1 cellular context compared by ENCODE assay signal in the genomic region with DNA sequence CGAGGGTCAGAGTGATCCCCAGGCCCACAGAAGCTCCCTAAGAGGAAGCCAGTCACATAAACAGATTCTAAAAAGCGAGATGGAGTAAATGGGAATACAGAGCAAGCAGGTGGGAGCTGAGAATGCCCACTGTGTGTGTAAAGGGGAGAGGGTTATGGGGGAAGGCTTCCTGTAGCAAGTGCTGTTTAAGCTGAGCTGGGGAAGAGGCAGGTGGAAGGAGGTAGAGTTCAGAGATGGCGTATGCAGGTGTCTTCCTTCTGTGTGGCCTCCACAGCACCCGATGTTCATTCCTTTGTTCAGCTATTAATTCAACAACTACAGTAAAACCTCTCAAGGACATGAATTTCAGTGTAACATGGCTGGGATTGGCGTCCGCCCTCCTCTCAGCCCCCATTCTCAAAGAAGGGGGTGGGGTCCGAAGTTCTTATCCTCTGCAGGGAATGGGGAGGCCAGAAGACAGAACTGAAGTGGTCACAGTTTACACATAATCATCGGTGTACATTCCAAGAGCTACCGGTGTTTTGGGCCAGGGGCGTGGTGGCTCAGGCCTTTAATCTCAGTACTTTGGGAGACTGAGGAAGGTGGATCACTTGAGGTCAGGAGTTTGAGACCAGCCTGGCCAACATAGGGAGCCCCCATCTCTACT.
TF ChIP-seq lines count a peak whose summit lies in the region.

No MANE protein-coding gene starts in this region.

TF ChIP-seq in liver, 16 proteins besides CTCF, POLR2A, EP300 and RAD21 (continued from another document):
- TF ChIP-seq, protein P1, sequence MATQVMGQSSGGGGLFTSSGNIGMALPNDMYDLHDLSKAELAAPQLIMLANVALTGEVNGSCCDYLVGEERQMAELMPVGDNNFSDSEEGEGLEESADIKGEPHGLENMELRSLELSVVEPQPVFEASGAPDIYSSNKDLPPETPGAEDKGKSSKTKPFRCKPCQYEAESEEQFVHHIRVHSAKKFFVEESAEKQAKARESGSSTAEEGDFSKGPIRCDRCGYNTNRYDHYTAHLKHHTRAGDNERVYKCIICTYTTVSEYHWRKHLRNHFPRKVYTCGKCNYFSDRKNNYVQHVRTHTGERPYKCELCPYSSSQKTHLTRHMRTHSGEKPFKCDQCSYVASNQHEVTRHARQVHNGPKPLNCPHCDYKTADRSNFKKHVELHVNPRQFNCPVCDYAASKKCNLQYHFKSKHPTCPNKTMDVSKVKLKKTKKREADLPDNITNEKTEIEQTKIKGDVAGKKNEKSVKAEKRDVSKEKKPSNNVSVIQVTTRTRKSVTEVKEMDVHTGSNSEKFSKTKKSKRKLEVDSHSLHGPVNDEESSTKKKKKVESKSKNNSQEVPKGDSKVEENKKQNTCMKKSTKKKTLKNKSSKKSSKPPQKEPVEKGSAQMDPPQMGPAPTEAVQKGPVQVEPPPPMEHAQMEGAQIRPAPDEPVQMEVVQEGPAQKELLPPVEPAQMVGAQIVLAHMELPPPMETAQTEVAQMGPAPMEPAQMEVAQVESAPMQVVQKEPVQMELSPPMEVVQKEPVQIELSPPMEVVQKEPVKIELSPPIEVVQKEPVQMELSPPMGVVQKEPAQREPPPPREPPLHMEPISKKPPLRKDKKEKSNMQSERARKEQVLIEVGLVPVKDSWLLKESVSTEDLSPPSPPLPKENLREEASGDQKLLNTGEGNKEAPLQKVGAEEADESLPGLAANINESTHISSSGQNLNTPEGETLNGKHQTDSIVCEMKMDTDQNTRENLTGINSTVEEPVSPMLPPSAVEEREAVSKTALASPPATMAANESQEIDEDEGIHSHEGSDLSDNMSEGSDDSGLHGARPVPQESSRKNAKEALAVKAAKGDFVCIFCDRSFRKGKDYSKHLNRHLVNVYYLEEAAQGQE (IDR thresholded peaks at IDR 0.05): no peak
- TF ChIP-seq HNF4A (conservative IDR thresholded peaks at IDR 0.05) (no peak), EGR1 (IDR thresholded peaks at IDR 0.05; ENCODE audit: low read depth in 2 of 2) (no peak)
TF ChIP-seq in liver: peak in this region for 0.
